ENCODE assay signal across 1 cellular context in the genomic region with DNA sequence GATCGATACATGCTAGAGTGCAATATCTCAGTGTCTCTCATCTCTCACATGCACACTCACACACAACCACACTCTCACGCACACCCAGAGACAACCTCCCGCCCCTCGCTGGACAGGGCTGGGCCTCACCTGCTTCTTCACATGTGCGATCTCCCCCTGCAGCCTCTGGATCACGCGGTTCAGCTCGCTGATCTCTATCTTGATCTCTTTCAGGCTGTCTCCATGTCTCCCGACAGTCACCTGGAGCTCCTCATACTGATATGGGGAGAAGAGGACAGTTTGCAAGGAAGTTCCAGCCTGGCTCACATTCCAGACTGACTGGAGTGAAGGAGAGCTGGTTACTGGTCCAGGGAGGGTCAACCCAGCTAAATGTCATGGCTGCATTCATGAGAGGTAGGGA.
TF ChIP-seq lines count a peak whose summit lies in the region.

No MANE protein-coding gene starts in this region.

TF ChIP-seq in K562, 482 proteins besides CTCF, POLR2A, EP300 and RAD21:
- TF ChIP-seq NR2C1 (IDR thresholded peaks at IDR 0.05) (no peak), NR2C1 (tag; IDR thresholded peaks at IDR 0.05) (no peak), ZSCAN32 (CRISPR knock-in tag; IDR thresholded peaks at IDR 0.05) (no peak), ATF7 (IDR thresholded peaks at IDR 0.05) (no peak), CXXC5 (CRISPR knock-in tag; IDR thresholded peaks at IDR 0.05) (peak; percentile 30; the same call in 1 of the 2 replicates), MYC (IDR thresholded peaks at IDR 0.05; ENCODE audit: low read depth, low read length) (no peak), MYC (CRISPR knock-in tag; IDR thresholded peaks at IDR 0.05; ENCODE audit: borderline replicate concordance, low read depth) (0 out of 2 replicates have a peak, but pooled peaks have one; percentile 35), ZNF609 (CRISPR knock-in tag; IDR thresholded peaks at IDR 0.05; ENCODE audit: borderline replicate concordance) (no peak), MGA (IDR thresholded peaks at IDR 0.05) (peak; percentile 21; the same call in 1 of the 2 replicates), GABPB1 (CRISPR knock-in tag; IDR thresholded peaks at IDR 0.05) (no peak), L3MBTL2 (IDR thresholded peaks at IDR 0.05) (0 out of 2 replicates have a peak, but pooled peaks have one; percentile 31), ZNF324 (CRISPR knock-in tag; IDR thresholded peaks at IDR 0.05) (no peak), ATF4 (CRISPR knock-in tag; IDR thresholded peaks at IDR 0.05) (no peak), FOXK1 (CRISPR knock-in tag; IDR thresholded peaks at IDR 0.05; ENCODE audit: borderline replicate concordance) (no peak), CHD2 (IDR thresholded peaks at IDR 0.05; ENCODE audit: low read depth, low read length) (no peak), ZNF592 (IDR thresholded peaks at IDR 0.05) (no peak), TRIM24 (IDR thresholded peaks at IDR 0.05) (no peak), KLF6 (CRISPR knock-in tag; IDR thresholded peaks at IDR 0.05; ENCODE audit: borderline replicate concordance) (no peak), ZNF511 (CRISPR knock-in tag; IDR thresholded peaks at IDR 0.05) (no peak), NUFIP1 (IDR thresholded peaks at IDR 0.05; ENCODE audit: partially characterized antibody) (no peak)
- TF ChIP-seq, protein P1, sequence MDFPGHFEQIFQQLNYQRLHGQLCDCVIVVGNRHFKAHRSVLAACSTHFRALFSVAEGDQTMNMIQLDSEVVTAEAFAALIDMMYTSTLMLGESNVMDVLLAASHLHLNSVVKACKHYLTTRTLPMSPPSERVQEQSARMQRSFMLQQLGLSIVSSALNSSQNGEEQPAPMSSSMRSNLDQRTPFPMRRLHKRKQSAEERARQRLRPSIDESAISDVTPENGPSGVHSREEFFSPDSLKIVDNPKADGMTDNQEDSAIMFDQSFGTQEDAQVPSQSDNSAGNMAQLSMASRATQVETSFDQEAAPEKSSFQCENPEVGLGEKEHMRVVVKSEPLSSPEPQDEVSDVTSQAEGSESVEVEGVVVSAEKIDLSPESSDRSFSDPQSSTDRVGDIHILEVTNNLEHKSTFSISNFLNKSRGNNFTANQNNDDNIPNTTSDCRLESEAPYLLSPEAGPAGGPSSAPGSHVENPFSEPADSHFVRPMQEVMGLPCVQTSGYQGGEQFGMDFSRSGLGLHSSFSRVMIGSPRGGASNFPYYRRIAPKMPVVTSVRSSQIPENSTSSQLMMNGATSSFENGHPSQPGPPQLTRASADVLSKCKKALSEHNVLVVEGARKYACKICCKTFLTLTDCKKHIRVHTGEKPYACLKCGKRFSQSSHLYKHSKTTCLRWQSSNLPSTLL (IDR thresholded peaks at IDR 0.05): no peak
- TF ChIP-seq, protein P2, sequence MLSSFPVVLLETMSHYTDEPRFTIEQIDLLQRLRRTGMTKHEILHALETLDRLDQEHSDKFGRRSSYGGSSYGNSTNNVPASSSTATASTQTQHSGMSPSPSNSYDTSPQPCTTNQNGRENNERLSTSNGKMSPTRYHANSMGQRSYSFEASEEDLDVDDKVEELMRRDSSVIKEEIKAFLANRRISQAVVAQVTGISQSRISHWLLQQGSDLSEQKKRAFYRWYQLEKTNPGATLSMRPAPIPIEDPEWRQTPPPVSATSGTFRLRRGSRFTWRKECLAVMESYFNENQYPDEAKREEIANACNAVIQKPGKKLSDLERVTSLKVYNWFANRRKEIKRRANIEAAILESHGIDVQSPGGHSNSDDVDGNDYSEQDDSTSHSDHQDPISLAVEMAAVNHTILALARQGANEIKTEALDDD (IDR thresholded peaks at IDR 0.05): no peak
